19 cellular contexts compared by ENCODE assay signal in genomic region chr2:170228429-170228828, GRCh38. TPM values are rescaled to one million over a fixed set of nuclear protein-coding genes. Genes with fewer than 3 reads are reported as not detected.
DNase-seq lines count a peak whose midpoint lies in the region; ATAC-seq, FAIRE-seq and TF ChIP-seq lines count a peak whose summit lies in the region.
"Had no signal": no experiment of that assay in that cellular context is flagged by ENCODE, and none has a peak within 500 bp of the region (broad histone marks: within the 10 kb centered on the region; RNA-seq: fewer than 3 reads in every experiment).

No MANE protein-coding gene starts in this region.

- DNase-seq in GM12892 (ENCODE audit: insufficient read length) (no peak), K562 (ENCODE audit: extremely low read depth in 1 of 4, low spot score in 3 of 4) (no peak), osteoblast (ENCODE audit: insufficient read length, low spot score, missing footprints) (no peak), immature natural killer cell (no peak), hippocampal formation (lab: John Stamatoyannopoulos, UW) (no peak)
- no peak for DNase-seq in activated T-cell treated with anti-CD3 and anti-CD28 coated beads, Interleukin-2, amount 50 U/mL, for 48 hours
- DNase-seq: BE2C; CD4-positive, alpha-beta memory T cell; COR-L47; HCEC 1CT; HFFc6 had no signal

- TF ChIP-seq POLR2A in GM12892 (IDR thresholded peaks at IDR 0.05; ENCODE audit: low read depth, low read length) (no peak), K562 (conservative IDR thresholded peaks at IDR 0.05) (no peak)

- no peak overlapping the region for H3K27ac Mint-ChIP-seq in immature natural killer cell
- H3K27ac Mint-ChIP-seq: CD4-positive, alpha-beta memory T cell; HFFc6 had no signal

- H3K36me3 Mint-ChIP-seq in immature natural killer cell: no peaks in the 10 kb centered on the region
- H3K36me3 Mint-ChIP-seq: CD4-positive, alpha-beta memory T cell had no signal

- H3K4me2 ChIP-seq in K562 (ENCODE audit: insufficient read depth, low read length): no peak overlapping the region
- H3K4me2 ChIP-seq in osteoblast (ENCODE audit: insufficient read depth, low read length): no peak overlapping the region
- H3K4me2 ChIP-seq: A549 had no signal

- H3K4me1 ChIP-seq in K562 (replicated peaks in 1 of 2; ENCODE audit: control insufficient read depth in 2 of 2, insufficient read depth in 2 of 2, low read length in 2 of 2) (peaks cover 0 to 4% of the 10 kb centered on the region in 2 experiments; a peak in 1 of 5 replicates), osteoblast (ENCODE audit: insufficient read depth, low read length) (no peaks in the 10 kb centered on the region)
- H3K4me1 ChIP-seq: A549, BE2C had no signal

- no peaks in the 10 kb centered on the region for H3K9me3 Mint-ChIP-seq in immature natural killer cell
- H3K9me3 Mint-ChIP-seq: CD4-positive, alpha-beta memory T cell; HFFc6 had no signal

- no peak overlapping the region for H3K4me3 ChIP-seq in K562
- no peak overlapping the region for H3K4me3 ChIP-seq in osteoblast (ENCODE audit: insufficient read depth, low read length)
- H3K4me3 ChIP-seq: A549 had no signal

- in situ Hi-C loops in K562 (cut with MboI): no loop called here

- H3K9me3 ChIP-seq in K562 (replicated peaks; ENCODE audit: control insufficient read depth, insufficient read depth, low read depth, low read length) (no peaks in the 10 kb centered on the region), osteoblast (ENCODE audit: low read depth, low read length) (no peaks in the 10 kb centered on the region)
- H3K9me3 ChIP-seq: A549, BE2C had no signal

- WGBS in K562 (ENCODE audit: insufficient coverage, low coverage, missing lambda C conversion rate): 29% methylated on average over 3 of the region's 3 CpGs

- H4K20me1 ChIP-seq in K562 (replicated peaks; ENCODE audit: control insufficient read depth, insufficient read depth, low read length): no peaks in the 10 kb centered on the region
- no peaks in the 10 kb centered on the region for H4K20me1 ChIP-seq in osteoblast (ENCODE audit: insufficient read depth, low read length)

- H3K9me1 ChIP-seq in K562 (ENCODE audit: control insufficient read depth, insufficient read depth, low read length): no peaks in the 10 kb centered on the region

- no peaks in the 10 kb centered on the region for H3K27me3 ChIP-seq in K562 (ENCODE audit: control insufficient read depth in 2 of 2, insufficient read depth in 2 of 2, low read length in 2 of 2)
- H3K27me3 ChIP-seq in osteoblast (ENCODE audit: insufficient read depth, low read length): no peaks in the 10 kb centered on the region
- H3K27me3 ChIP-seq: BE2C had no signal

- TF ChIP-seq EP300 in K562 (IDR thresholded peaks at IDR 0.05; ENCODE audit: low read length): no peak

- TF ChIP-seq CTCF in K562 (IDR thresholded peaks at IDR 0.05 in 2 of 3, conservative IDR thresholded peaks at IDR 0.05 in 1 of 3; ENCODE audit: insufficient read depth in 2 of 3, low read depth in 1 of 3, low read length in 3 of 3) (no peak), osteoblast (IDR thresholded peaks at IDR 0.05; ENCODE audit: extremely low read depth, low read depth, low read length) (no peak)

- ATAC-seq in HG02610 (IDR thresholded peaks at IDR 0.05; ENCODE audit: unreplicated experiment) (peak; percentile 34), K562 (no peak), GM18873 (IDR thresholded peaks at IDR 0.05; ENCODE audit: low FRiP score, unreplicated experiment) (no peak)
- ATAC-seq: A549 had no signal

- no peak overlapping the region for H3K9ac ChIP-seq in K562 (ENCODE audit: insufficient read depth in 1 of 2, low read depth in 2 of 2, low read length in 2 of 2)

- CTCF ChIA-PET in K562 (lab: Yijun Ruan, JAX; ENCODE audit: low intra/inter-chr PET ratio): no interaction called here

- H3K36me3 ChIP-seq in K562 (ENCODE audit: control insufficient read depth, insufficient read depth, low read length): no peaks in the 10 kb centered on the region
- no peaks in the 10 kb centered on the region for H3K36me3 ChIP-seq in osteoblast (ENCODE audit: insufficient read depth, low read length)
- H3K36me3 ChIP-seq: BE2C had no signal

- no peaks in the 10 kb centered on the region for H3K4me1 Mint-ChIP-seq in immature natural killer cell

- H3K27me3 Mint-ChIP-seq in immature natural killer cell (ENCODE audit: low read depth in 3 of 3): no peaks in the 10 kb centered on the region

- H3K27ac ChIP-seq in K562 (ENCODE audit: extremely low read depth, low read depth, low read length) (no peak overlapping the region), osteoblast (ENCODE audit: low read depth, low read length) (no peak overlapping the region)
- H3K27ac ChIP-seq: A549, C4-2B had no signal

- no TSS peak for BruUV-seq in K562 (replicated peaks; lab: Mats Ljungman, UMichigan)

- FAIRE-seq in GM12892 (lab: Jason Lieb, UNC) (peak; percentile 24), K562 (lab: Jason Lieb, UNC) (no peak)
- FAIRE-seq: A549, D721Med, HTR-8/SVneo had no signal

- TF ChIP-seq RAD21 in K562 (CRISPR knock-in tag; conservative IDR thresholded peaks at IDR 0.05 in 1 of 2, IDR thresholded peaks at IDR 0.05 in 1 of 2): no peak

- intact Hi-C loops in K562 (cut with micrococcal nuclease): no loop called here

- POLR2A ChIA-PET in K562 (lab: Yijun Ruan, JAX): interaction anchor here (1.0 to 1.9 kb wide), 4 partner anchors 8 to 214 kb away, joined by 3 to 4 read pairs (median 4); no protein-coding TSS in a partner anchor

- H2AFZ ChIP-seq in K562 (ENCODE audit: low read depth, low read length) (peak overlapping the region; percentile 35; the same call in 1 of the 2 replicates), osteoblast (ENCODE audit: low read length) (peak overlapping the region; percentile 7)

- no peaks in the 10 kb centered on the region for H3K79me2 ChIP-seq in K562 (ENCODE audit: control insufficient read depth, insufficient read depth, low read length)
- no peaks in the 10 kb centered on the region for H3K79me2 ChIP-seq in osteoblast (ENCODE audit: insufficient read depth, low read length)

- no peak overlapping the region for H3K4me3 Mint-ChIP-seq in immature natural killer cell
- H3K4me3 Mint-ChIP-seq: CD4-positive, alpha-beta memory T cell; HFFc6 had no signal

TF ChIP-seq in K562, 482 proteins besides CTCF, POLR2A, EP300 and RAD21:
- TF ChIP-seq FOS (IDR thresholded peaks at IDR 0.05; ENCODE audit: extremely low read depth, insufficient read length) (no peak), NRF1 (conservative IDR thresholded peaks at IDR 0.05 in 1 of 2, IDR thresholded peaks at IDR 0.05 in 1 of 2) (no peak), CBX2 (IDR thresholded peaks at IDR 0.05; ENCODE audit: insufficient read depth, low read length, poor library complexity, severe bottlenecking) (no peak)

RNA-seq across cellular contexts. Expression of gene MYO3B, which starts 50.5 kb away (rescaled TPM):
- polyA plus RNA-seq in GM12892 (2012; ENCODE audit: missing spikeins): 0.78 TPM
- 5.2 and 8.0 TPM in 2 replicates for total RNA-seq in K562 (2011; cell fraction: chromatin; rRNA removed; ENCODE audit: low replicate concordance)
- total RNA-seq in K562 (2011; cell fraction: nucleolus; rRNA removed): 1.7 and 2.7 TPM in 2 replicates
- total RNA-seq in K562 (2011; cell fraction: nucleoplasm; rRNA removed): 3.4 and 3.9 TPM in 2 replicates
- total RNA-seq in K562 (2014; rRNA removed) (3.0 and 3.4 TPM in 2 replicates), K562 (2014; rRNA removed; fragmentation: Illumina TruSeq; extraction: Trizol) (4.6 and 4.7 TPM in 2 replicates), K562 (2015; rRNA removed; fragmentation: Illumina TruSeq; extraction: Trizol) (3.4 and 3.8 TPM in 2 replicates), K562 (2021) (3.5 and 4.7 TPM in 2 replicates), osteoblast (0.29 and 0.36 TPM in 2 replicates)
- polyA plus RNA-seq in K562 (2011; rRNA removed) (0.32 and 3.6 TPM in 2 replicates), K562 (2014; fragmentation: Illumina TruSeq; extraction: Trizol) (3.4 and 4.2 TPM in 2 replicates), K562 (2014; fragmentation: Nextera tagmentation; extraction: Ambion mirVana) (1 to 10 TPM; 2.9 to 6.5 TPM), K562 (2014; rRNA removed) (2.7 and 3.8 TPM in 2 replicates), immature natural killer cell (not detected)
- polyA plus RNA-seq in K562 (2011; cell fraction: cytosol; rRNA removed): 0.24 and 1.3 TPM in 2 replicates
- 0.79 and 3.4 TPM in 2 replicates for polyA plus RNA-seq in K562 (2011; cell fraction: nucleus; rRNA removed)
- polyA plus RNA-seq in K562 (2012): 4.5 and 6.0 TPM in 2 replicates
- polyA minus RNA-seq in K562 (2011; rRNA and poly(A)+ RNA removed): 1.1 and 3.9 TPM in 2 replicates
- 0.27 and 1.7 TPM in 2 replicates for polyA minus RNA-seq in K562 (2011; cell fraction: cytosol; rRNA and poly(A)+ RNA removed)
- 1.9 and 6.5 TPM in 2 replicates for polyA minus RNA-seq in K562 (2011; cell fraction: nucleus; rRNA and poly(A)+ RNA removed)
- total RNA-seq: CD4-positive, alpha-beta memory T cell; Daoy; HepG2; HFFc6 had no signal
- polyA plus RNA-seq: CD4-positive, alpha-beta memory T cell had no signal
